In the genomic region with DNA sequence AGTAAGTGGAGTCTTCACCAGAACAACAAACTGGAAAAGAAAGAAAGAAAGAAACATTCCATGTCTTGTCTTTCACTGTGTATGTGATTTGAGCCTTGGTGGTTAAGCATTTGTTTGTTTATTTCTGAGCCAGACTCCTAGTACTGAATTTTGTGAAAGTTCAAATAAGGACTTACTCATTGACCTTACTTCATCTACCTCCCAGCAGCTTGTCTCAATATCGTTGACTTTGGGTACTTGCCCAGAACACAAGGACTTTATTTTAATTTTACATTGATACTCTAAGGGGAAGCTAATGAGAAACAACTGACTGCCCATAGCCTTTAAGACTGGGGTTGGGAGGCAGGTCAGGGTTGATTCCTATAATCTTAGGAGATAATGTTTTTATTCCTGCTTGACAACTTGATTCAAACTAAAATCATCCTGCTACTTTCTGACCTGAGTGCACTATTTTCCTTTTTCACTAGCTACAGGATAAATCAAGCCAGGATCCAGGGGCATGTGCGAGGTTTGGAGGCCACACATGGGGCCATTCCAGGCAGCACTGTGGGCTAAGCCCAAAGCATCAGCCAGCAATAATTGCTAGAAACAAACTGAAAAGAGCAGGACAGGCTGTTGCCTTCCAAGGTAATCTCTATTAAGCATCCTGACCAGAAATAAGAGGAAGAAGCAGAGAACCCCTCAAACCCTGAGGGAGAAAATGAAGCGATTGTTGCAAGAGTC, we compare ENCODE assay signal across 14 cellular contexts.
DNase-seq lines count a peak whose midpoint lies in the region; ATAC-seq and TF ChIP-seq lines count a peak whose summit lies in the region.
"Had no signal": no experiment of that assay in that cellular context is flagged by ENCODE, and none has a peak within 500 bp of the region (broad histone marks: within the 10 kb centered on the region; RNA-seq: fewer than 3 reads in every experiment).

No MANE protein-coding gene starts in this region.

- H3K79me1 ChIP-seq in IMR-90 (ENCODE audit: low read depth in 1 of 2, low read length in 2 of 2) = peaks cover 0 to 12% of the 10 kb centered on the region in 2 experiments; a peak in 2 of 4 replicates
- no peaks in the 10 kb centered on the region for H3K79me1 ChIP-seq in mesenchymal stem cell (replicated peaks; ENCODE audit: low read length, poor library complexity, severe bottlenecking)

- no peak for TF ChIP-seq RAD21 in IMR-90 (IDR thresholded peaks at IDR 0.05; ENCODE audit: low read length)

- CTCF ChIA-PET in IMR-90 (lab: Yijun Ruan, JAX) = no interaction called here

- no peaks in the 10 kb centered on the region for H3K9me3 ChIP-seq in IMR-90 (ENCODE audit: control insufficient read depth, insufficient read depth, low read length)
- no peaks in the 10 kb centered on the region for H3K9me3 ChIP-seq in mesenchymal stem cell (ENCODE audit: control insufficient read depth, low read length)
- H3K9me3 ChIP-seq: spleen had no signal

- H4K91ac ChIP-seq in IMR-90 (ENCODE audit: insufficient read depth, low read depth, low read length) (no peak overlapping the region; the same call in 1 of the 2 replicates), mesenchymal stem cell (ENCODE audit: low read length) (no peak overlapping the region)

- H2AFZ ChIP-seq in ACC112 (ENCODE audit: low read length, unreplicated experiment) (peak overlapping the region; percentile 39), IMR-90 (replicated peaks; ENCODE audit: low read length, poor library complexity) (no peak overlapping the region), mesenchymal stem cell (ENCODE audit: low read depth, low read length) (no peak overlapping the region)
- H2AFZ ChIP-seq: PC-9 had no signal

- H2BK120ac ChIP-seq in IMR-90 (ENCODE audit: low read depth, low read length) (no peak overlapping the region), mesenchymal stem cell (ENCODE audit: low read depth, low read length) (no peak overlapping the region)

- no peak overlapping the region for H3K56ac ChIP-seq in IMR-90 (ENCODE audit: extremely low read depth, insufficient read depth, low read length)

- H3K23ac ChIP-seq in IMR-90 (ENCODE audit: low read depth, low read length) (no peak overlapping the region), mesenchymal stem cell (ENCODE audit: low read length in 2 of 2) (no peak overlapping the region)

- no peak overlapping the region; the same call in 1 of the 2 replicates for H2BK20ac ChIP-seq in IMR-90 (ENCODE audit: low read depth, low read length)

- H3K9me1 ChIP-seq in IMR-90 (ENCODE audit: insufficient read depth, low read length) = peaks cover 24% of the 10 kb centered on the region

- DNase-seq in IMR-90 = peak; percentile 93
- DNase-seq in dermis blood vessel endothelial cell = peak; percentile 33
- DNase-seq in mesenchymal stem cell = peak; percentile 57
- no peak for DNase-seq in NCI-H345 (lab: John Stamatoyannopoulos, UW)
- DNase-seq in retina = no peak
- DNase-seq in NCI-H1105 (lab: John Stamatoyannopoulos, UW) = no peak
- DNase-seq: activated CD4-positive, alpha-beta T cell treated with anti-CD3 and anti-CD28 coated beads, Interleukin-2, amount 50 U/mL, for 48 hours; PC-9; spleen had no signal

- H3K79me2 ChIP-seq in ACC112 (ENCODE audit: control insufficient read depth, insufficient read depth, low read length, unreplicated experiment) = no peaks in the 10 kb centered on the region

- H4K5ac ChIP-seq in IMR-90 (ENCODE audit: low read depth, low read length) = 0 out of 2 replicates have a peak overlapping the region, but pooled peaks have one; percentile 15

- no peaks in the 10 kb centered on the region for H3K27me3 ChIP-seq in ACC112 (ENCODE audit: insufficient read depth, low read length)
- no peaks in the 10 kb centered on the region for H3K27me3 ChIP-seq in IMR-90 (ENCODE audit: control insufficient read depth, insufficient read depth, low read length)
- no peaks in the 10 kb centered on the region for H3K27me3 ChIP-seq in mesenchymal stem cell (ENCODE audit: control insufficient read depth in 1 of 2, insufficient read depth in 1 of 2, low read length in 2 of 2)
- H3K27me3 ChIP-seq: cardiac muscle cell, spleen had no signal

- 0 out of 2 replicates have a peak overlapping the region, but pooled peaks have one; percentile 24 for H3K14ac ChIP-seq in IMR-90 (replicated peaks; ENCODE audit: low read depth, low read length)
- no peak overlapping the region for H3K14ac ChIP-seq in mesenchymal stem cell (ENCODE audit: low read length in 2 of 2)

- no peak overlapping the region for H2BK12ac ChIP-seq in mesenchymal stem cell (ENCODE audit: low read length in 2 of 2)

- H3K4me2 ChIP-seq in IMR-90 (ENCODE audit: low read depth, low read length) (peak overlapping the region; percentile 63), mesenchymal stem cell (ENCODE audit: low read length, poor library complexity, severe bottlenecking) (no peak overlapping the region)
- H3K4me2 ChIP-seq: PC-9 had no signal

- peak overlapping the region; percentile 68; the same call in 1 of the 3 replicates for H2BK15ac ChIP-seq in IMR-90 (ENCODE audit: low read depth, low read length)
- no peak overlapping the region for H2BK15ac ChIP-seq in mesenchymal stem cell (ENCODE audit: low read depth, poor library complexity, severe bottlenecking)

- intact Hi-C loops in IMR-90 (cut with micrococcal nuclease) = loop anchor here (10.0 kb wide), 1 partner anchor 184 kb away; no protein-coding TSS in a partner anchor

- BruUV-seq in IMR-90 (replicated peaks; lab: Mats Ljungman, UMichigan) = no TSS peak

- no peak for TF ChIP-seq POLR2A in IMR-90 (IDR thresholded peaks at IDR 0.05; ENCODE audit: low read depth, low read length)

- H3K36me3 ChIP-seq in ACC112 (ENCODE audit: insufficient read depth, low read length) (no peaks in the 10 kb centered on the region), IMR-90 (ENCODE audit: control insufficient read depth, insufficient read depth, low read length) (no peaks in the 10 kb centered on the region), mesenchymal stem cell (ENCODE audit: control insufficient read depth in 1 of 2, insufficient read depth in 2 of 2, low read depth in 1 of 2, low read length in 2 of 2) (peaks cover 0 to 4% of the 10 kb centered on the region in 2 experiments)
- H3K36me3 ChIP-seq: cardiac muscle cell, spleen had no signal

- peaks cover 4% of the 10 kb centered on the region; the same call in 1 of the 2 replicates for H4K20me1 ChIP-seq in IMR-90 (ENCODE audit: insufficient read depth, low read length)

- H4K8ac ChIP-seq in IMR-90 (ENCODE audit: low read depth in 2 of 2, low read length in 2 of 2) = no peak overlapping the region
- no peak overlapping the region for H4K8ac ChIP-seq in mesenchymal stem cell (ENCODE audit: low read length)

- H3K18ac ChIP-seq in IMR-90 (ENCODE audit: low read depth, low read length) (peak overlapping the region; percentile 48), mesenchymal stem cell (ENCODE audit: low read depth in 1 of 2, low read length in 2 of 2) (no peak overlapping the region)

- H3K4ac ChIP-seq in IMR-90 (ENCODE audit: low read depth, low read length) = peak overlapping the region; percentile 42; the same call in 1 of the 2 replicates
- H3K4ac ChIP-seq in mesenchymal stem cell (ENCODE audit: low read depth in 1 of 2, low read length in 2 of 2) = no peak overlapping the region

- dilution Hi-C loops in IMR-90 (cut with HindIII; ENCODE audit: low sequenced_read_pairs, unreplicated experiment) = no loop called here

- ATAC-seq in IMR-90 (ENCODE audit: low read depth) (peak; percentile 90), GM18511 (IDR thresholded peaks at IDR 0.05; ENCODE audit: unreplicated experiment) (no peak)
- ATAC-seq: activated T-helper 17 cell treated with anti-CD3 and anti-CD28 coated beads, Interleukin-2, amount 50 U/mL, for 72 hours; HCT116 had no signal

- H2AK5ac ChIP-seq in IMR-90 (ENCODE audit: low read depth, low read length) = peak overlapping the region; percentile 45; the same call in 1 of the 2 replicates
- H2AK5ac ChIP-seq in mesenchymal stem cell (ENCODE audit: low read length, severe bottlenecking) = no peak overlapping the region

- no peak overlapping the region for H2AK9ac ChIP-seq in IMR-90 (replicated peaks; ENCODE audit: low read depth, low read length, poor library complexity)

- peak overlapping the region; percentile 85 for H3K27ac ChIP-seq in ACC112 (ENCODE audit: low read depth, low read length)
- peak overlapping the region; percentile 46; the same call in 1 of the 2 replicates for H3K27ac ChIP-seq in IMR-90 (ENCODE audit: insufficient read depth, low read length)
- no peak overlapping the region for H3K27ac ChIP-seq in mesenchymal stem cell (ENCODE audit: low read length, poor library complexity, severe bottlenecking)
- H3K27ac ChIP-seq: cardiac muscle cell, PC-9, spleen had no signal

- no CpG with 5 or more reads among the region's 3 CpGs for WGBS in IMR-90 (ENCODE audit: extremely low coverage in 2 of 2, insufficient read length in 1 of 2), 2 experiments
- 96% methylated on average over 2 of the region's 3 CpGs for WGBS in mesenchymal stem cell

- H3K9ac ChIP-seq in IMR-90 (ENCODE audit: low read depth, low read length) = no peak overlapping the region
- peak overlapping the region; percentile 18 for H3K9ac ChIP-seq in mesenchymal stem cell (ENCODE audit: low read length)

- H3K4me1 ChIP-seq in ACC112 (ENCODE audit: control insufficient read depth, insufficient read depth, low read length, unreplicated experiment) = peaks cover 24% of the 10 kb centered on the region
- peaks cover 26% of the 10 kb centered on the region for H3K4me1 ChIP-seq in IMR-90 (ENCODE audit: control insufficient read depth, insufficient read depth, low read length)
- H3K4me1 ChIP-seq in mesenchymal stem cell (ENCODE audit: control insufficient read depth, insufficient read depth, low read depth, low read length) = no peaks in the 10 kb centered on the region
- H3K4me1 ChIP-seq: spleen had no signal

- peak overlapping the region; percentile 45; the same call in 1 of the 2 replicates for H3K4me3 ChIP-seq in ACC112 (ENCODE audit: low read depth, low read length)
- H3K4me3 ChIP-seq in IMR-90 (ENCODE audit: insufficient read depth, low read depth, low read length) = no peak overlapping the region
- no peak overlapping the region for H3K4me3 ChIP-seq in mesenchymal stem cell (ENCODE audit: insufficient read depth in 1 of 2, low read depth in 1 of 2, low read length in 2 of 2)
- H3K4me3 ChIP-seq: cardiac muscle cell, PC-9, spleen had no signal

- no peak for TF ChIP-seq CTCF in IMR-90 (conservative IDR thresholded peaks at IDR 0.05; ENCODE audit: low read depth, low read length)

- POLR2A ChIA-PET in IMR-90 (lab: Charles Lee; ENCODE audit: unreplicated experiment) = no interaction called here

- in situ Hi-C loops in IMR-90 (cut with MboI; ENCODE audit: low sequenced_read_pairs) = no loop called here

- peak overlapping the region; percentile 72 for H2BK5ac ChIP-seq in IMR-90 (ENCODE audit: low read depth, low read length, poor library complexity, severe bottlenecking)
- H2BK5ac ChIP-seq in mesenchymal stem cell (ENCODE audit: low read depth, low read length, poor library complexity, severe bottlenecking) = no peak overlapping the region

TF ChIP-seq in IMR-90, 13 proteins besides CTCF, POLR2A, EP300 and RAD21 (continues in another document):
- TF ChIP-seq CEBPB (IDR thresholded peaks at IDR 0.05; ENCODE audit: low read depth, low read length) (peak; percentile 40; the same call in 1 of the 2 replicates), NFE2L2 (IDR thresholded peaks at IDR 0.05; ENCODE audit: low read depth, low read length) (no peak), MAFK (IDR thresholded peaks at IDR 0.05; ENCODE audit: low read depth, low read length) (no peak), CHD1 (IDR thresholded peaks at IDR 0.05; ENCODE audit: low read depth, low read length) (no peak)

Comparison
In these comparisons a context has a peak if more than half of its experiments do, and no peak if none do; other contexts are left out.
1. DNase-seq: peak in IMR-90 (single experiment), dermis blood vessel endothelial cell (single experiment) and mesenchymal stem cell (single experiment); none in NCI-H345 (single experiment), retina (single experiment) and NCI-H1105 (single experiment).